ENCODE assay signal across 8 cellular contexts in the genomic region with DNA sequence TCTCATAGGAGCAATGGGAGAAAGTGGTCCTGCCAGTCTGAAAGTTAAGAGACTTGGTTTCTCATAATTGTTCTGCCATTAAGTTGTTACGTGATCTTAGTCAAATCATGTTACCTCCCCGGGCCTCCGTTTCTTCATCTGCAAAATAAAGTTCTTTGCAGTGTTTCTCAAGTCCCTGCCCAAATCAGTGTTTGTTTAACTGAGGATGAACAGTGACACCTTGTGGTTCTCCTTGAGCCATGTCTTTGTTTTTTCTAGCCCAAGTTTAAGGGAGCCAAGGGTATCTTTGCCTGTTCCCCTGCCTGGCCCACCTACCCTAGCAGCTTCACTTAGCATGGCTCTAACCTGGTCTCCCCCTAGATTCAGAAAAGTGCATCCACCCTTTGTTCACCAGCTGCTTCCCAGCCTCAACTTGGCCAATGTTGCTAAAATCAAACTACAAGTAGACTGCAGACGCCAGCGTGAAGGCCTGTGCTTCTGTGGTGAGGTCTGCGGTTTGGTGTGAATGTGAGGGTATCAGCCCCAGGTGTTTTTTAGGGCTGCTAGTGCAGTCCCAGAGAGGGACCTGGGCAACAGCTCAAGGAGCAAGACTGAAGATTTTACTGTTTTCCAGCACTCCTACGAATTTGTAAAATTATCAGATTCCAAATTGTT. TPM values are rescaled to one million over a fixed set of nuclear protein-coding genes. Genes with fewer than 3 reads are reported as not detected.
DNase-seq lines count a peak whose midpoint lies in the region; ATAC-seq and TF ChIP-seq lines count a peak whose summit lies in the region.

No MANE protein-coding gene starts in this region.

- H3K36me3 ChIP-seq in OCI-LY1 (ENCODE audit: insufficient read depth, low read length): no peaks in the 10 kb centered on the region
- H3K36me3 ChIP-seq in colonic mucosa: no peaks in the 10 kb centered on the region
- no peaks in the 10 kb centered on the region for H3K36me3 ChIP-seq in liver (ENCODE audit: control insufficient read depth in 4 of 4, insufficient read depth in 3 of 4, low read depth in 1 of 4, low read length in 3 of 4)
- H3K36me3 ChIP-seq in aorta (ENCODE audit: control insufficient read depth in 1 of 2, insufficient read depth in 2 of 2, low read length in 1 of 2): no peaks in the 10 kb centered on the region

- intact Hi-C loops in colonic mucosa (cut with DNase I): no loop called here
- intact Hi-C loops in aorta (cut with DNase I): loop anchor here (1.0 to 10.0 kb wide), 2 partner anchors 49 to 465 kb away; no protein-coding TSS in a partner anchor

- H3K9ac ChIP-seq in OCI-LY1 (ENCODE audit: low read length) (no peak overlapping the region), colonic mucosa (ENCODE audit: low read depth in 2 of 2, low read length in 2 of 2) (no peak overlapping the region), liver (ENCODE audit: low read depth in 1 of 2, low read length in 2 of 2) (no peak overlapping the region)

- H3K27ac ChIP-seq in OCI-LY1 (ENCODE audit: low read depth, low read length, poor library complexity, severe bottlenecking) (no peak overlapping the region), colonic mucosa (no peak overlapping the region), liver (ENCODE audit: low read depth in 1 of 2, low read length in 2 of 2) (no peak overlapping the region), aorta (ENCODE audit: low read depth in 1 of 2, low read length in 2 of 2) (peak overlapping the region; percentile 87 to 97)

- peak; percentile 72 to 78 for TF ChIP-seq RAD21 in liver (IDR thresholded peaks at IDR 0.05)

- no peaks in the 10 kb centered on the region for H3K9me2 ChIP-seq in OCI-LY1 (ENCODE audit: low read depth, low read length)

- no peaks in the 10 kb centered on the region for H3F3A ChIP-seq in OCI-LY1 (ENCODE audit: insufficient read depth, low read length)

- ATAC-seq in aorta (ENCODE audit: low FRiP score) (peak; percentile 67), HG03095 (IDR thresholded peaks at IDR 0.05; ENCODE audit: unreplicated experiment) (no peak)

- no peaks in the 10 kb centered on the region for H3K4me1 ChIP-seq in OCI-LY1 (ENCODE audit: insufficient read depth, low read length, severe bottlenecking)
- no peaks in the 10 kb centered on the region for H3K4me1 ChIP-seq in colonic mucosa
- H3K4me1 ChIP-seq in liver (ENCODE audit: control insufficient read depth in 4 of 4, insufficient read depth in 4 of 4, low read length in 3 of 4): no peaks in the 10 kb centered on the region
- peaks cover 2 to 5% of the 10 kb centered on the region in 2 donors for H3K4me1 ChIP-seq in aorta (ENCODE audit: control insufficient read depth in 1 of 2, insufficient read depth in 2 of 2, low read length in 2 of 2)

- no peaks in the 10 kb centered on the region for H3K9me3 ChIP-seq in OCI-LY1 (ENCODE audit: low read length)
- no peaks in the 10 kb centered on the region for H3K9me3 ChIP-seq in colonic mucosa
- H3K9me3 ChIP-seq in liver (ENCODE audit: control insufficient read depth in 4 of 4, low read length in 3 of 4): no peaks in the 10 kb centered on the region
- no peaks in the 10 kb centered on the region for H3K9me3 ChIP-seq in aorta (ENCODE audit: control insufficient read depth, low read length)

- H3K4me2 ChIP-seq in OCI-LY1 (ENCODE audit: low read length): no peak overlapping the region

- no peaks in the 10 kb centered on the region for H4K20me1 ChIP-seq in OCI-LY1 (ENCODE audit: insufficient read depth, low read length)

- H3K79me2 ChIP-seq in OCI-LY1 (ENCODE audit: insufficient read depth, low read length): no peaks in the 10 kb centered on the region

- peak; percentile 70 for DNase-seq in EL
- peak; percentile 76 for DNase-seq in HCEC 1CT
- DNase-seq in colonic mucosa: no peak
- DNase-seq in aorta: no peak
- DNase-seq in ecto neural progenitor cell (ENCODE audit: low spot score): no peak

- no peak overlapping the region for H2AFZ ChIP-seq in OCI-LY1 (ENCODE audit: low read length)

- TF ChIP-seq CTCF in OCI-LY1 (IDR thresholded peaks at IDR 0.05; ENCODE audit: low read length) (peak; percentile 67), colonic mucosa (IDR thresholded peaks at IDR 0.05) (peak; percentile 39), liver (IDR thresholded peaks at IDR 0.05; ENCODE audit: low read depth, low read length, missing input control) (peak; percentile 31)

- 77% methylated on average over 7 of the region's 7 CpGs for WGBS in liver
- WGBS in aorta, 2 donors: 42 to 43% methylated on average over 7 of the region's 7 CpGs

- no peak overlapping the region for H3K4me3 ChIP-seq in OCI-LY1 (ENCODE audit: low read depth, low read length, poor library complexity, severe bottlenecking)
- no peak overlapping the region for H3K4me3 ChIP-seq in colonic mucosa
- no peak overlapping the region for H3K4me3 ChIP-seq in liver (ENCODE audit: low read depth in 1 of 3, low read length in 3 of 3)
- no peak overlapping the region for H3K4me3 ChIP-seq in aorta (ENCODE audit: low read length in 2 of 2)

- H3K27me3 ChIP-seq in OCI-LY1 (ENCODE audit: insufficient read depth, low read length): no peaks in the 10 kb centered on the region
- no peaks in the 10 kb centered on the region for H3K27me3 ChIP-seq in colonic mucosa
- no peaks in the 10 kb centered on the region for H3K27me3 ChIP-seq in liver (ENCODE audit: control insufficient read depth in 4 of 4, insufficient read depth in 4 of 4, low read length in 3 of 4)
- no peaks in the 10 kb centered on the region for H3K27me3 ChIP-seq in aorta (ENCODE audit: control insufficient read depth in 1 of 2, insufficient read depth in 2 of 2, low read length in 1 of 2)

TF ChIP-seq in liver, 16 proteins besides CTCF, POLR2A, EP300 and RAD21:
- TF ChIP-seq, protein P1, sequence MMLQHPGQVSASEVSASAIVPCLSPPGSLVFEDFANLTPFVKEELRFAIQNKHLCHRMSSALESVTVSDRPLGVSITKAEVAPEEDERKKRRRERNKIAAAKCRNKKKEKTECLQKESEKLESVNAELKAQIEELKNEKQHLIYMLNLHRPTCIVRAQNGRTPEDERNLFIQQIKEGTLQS (IDR thresholded peaks at IDR 0.05): no peak
- TF ChIP-seq MAX (IDR thresholded peaks at IDR 0.05) (no peak), FOXA2 (IDR thresholded peaks at IDR 0.05) (no peak), EGR1 (IDR thresholded peaks at IDR 0.05; ENCODE audit: low read depth in 2 of 2) (no peak), REST (IDR thresholded peaks at IDR 0.05) (no peak), ZBTB33 (IDR thresholded peaks at IDR 0.05) (no peak), NR2F2 (IDR thresholded peaks at IDR 0.05) (no peak), SP1 (IDR thresholded peaks at IDR 0.05) (no peak), TAF1 (conservative IDR thresholded peaks at IDR 0.05) (no peak), HNF4G (IDR thresholded peaks at IDR 0.05) (no peak), GABPA (IDR thresholded peaks at IDR 0.05 in 1 of 2, conservative IDR thresholded peaks at IDR 0.05 in 1 of 2) (no peak), RXRA (IDR thresholded peaks at IDR 0.05) (no peak), JUND (IDR thresholded peaks at IDR 0.05) (no peak), YY1 (IDR thresholded peaks at IDR 0.05) (no peak), FOXA1 (IDR thresholded peaks at IDR 0.05) (no peak), HNF4A (conservative IDR thresholded peaks at IDR 0.05) (no peak)

RNA-seq across cellular contexts. Expression of gene FZD4, which starts 35.5 kb away (rescaled TPM):
- 1 to 10 TPM; 4.3 to 6.7 TPM for total RNA-seq in colonic mucosa
- total RNA-seq in liver: 10 to 100 TPM in 1 of 2 donors, 1 to 10 TPM in 1; 8.8 to 23.7 TPM
- polyA plus RNA-seq in liver: 1 to 10 TPM; 4.9 to 7.7 TPM
- 10 to 100 TPM; 50.8 to 91.2 TPM for total RNA-seq in aorta
- 10 to 100 TPM in 1 of 2 donors, 1 to 10 TPM in 1; 4.0 to 41.9 TPM for polyA plus RNA-seq in aorta

Comparison
In these comparisons a context has a peak if more than half of its experiments do, and no peak if none do; other contexts are left out.
1. DNase-seq: peak in EL (single experiment) and HCEC 1CT (single experiment); none in colonic mucosa (single experiment), aorta (0 of 2) and ecto neural progenitor cell (single experiment).
2. H3K27ac ChIP-seq: peak in aorta (2 of 2); none in OCI-LY1 (single experiment), colonic mucosa (single experiment) and liver (0 of 2).
3. Peak in every context shown above with its lines, with median percentiles within 50 percentile points of each other: CTCF ChIP-seq.